15 cellular contexts compared by ENCODE assay signal in the genomic region with DNA sequence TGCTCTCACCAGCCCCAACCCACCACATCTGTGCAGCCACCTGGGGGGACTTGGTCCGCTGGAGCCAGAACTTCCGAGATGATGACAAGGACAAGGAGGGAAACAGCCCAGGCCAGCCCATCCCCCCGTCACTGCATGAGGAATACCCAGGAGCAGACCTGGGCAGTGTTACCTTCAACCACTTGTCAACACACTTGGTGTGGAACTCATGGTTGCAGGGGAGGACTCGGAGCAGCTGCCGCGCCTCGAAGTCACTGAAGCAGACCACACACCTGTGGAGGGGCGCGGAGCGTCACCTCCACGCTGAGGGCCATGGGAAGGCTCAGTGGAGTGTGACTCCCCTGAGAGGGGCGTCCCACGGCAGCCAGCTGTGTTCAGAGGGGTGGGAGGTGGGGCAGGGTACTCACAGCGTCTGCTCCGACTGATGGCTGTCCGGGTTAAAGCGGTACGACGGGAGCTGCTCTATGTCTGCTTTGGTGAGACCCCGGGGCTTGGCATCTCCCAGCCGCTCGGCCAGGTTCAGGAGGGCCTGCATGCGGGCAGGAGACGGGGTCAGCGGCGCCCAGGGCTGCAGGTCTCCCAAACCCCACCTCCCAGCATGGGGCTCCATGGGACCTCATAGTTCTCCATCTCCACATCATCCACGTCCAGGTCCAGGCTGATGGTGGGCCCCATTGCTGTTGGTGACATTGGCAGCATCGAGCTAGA. TPM values are rescaled to one million over a fixed set of nuclear protein-coding genes. Genes with fewer than 3 reads are reported as not detected.
DNase-seq lines count a peak whose midpoint lies in the region; ATAC-seq and TF ChIP-seq lines count a peak whose summit lies in the region.
"Had no signal": no experiment of that assay in that cellular context is flagged by ENCODE, and none has a peak within 500 bp of the region (broad histone marks: within the 10 kb centered on the region; RNA-seq: fewer than 3 reads in every experiment).

No MANE protein-coding gene starts in this region.

- H3K4me1 ChIP-seq in effector memory CD4-positive, alpha-beta T cell (ENCODE audit: control insufficient read depth, insufficient read depth, low read length, poor library complexity, severe bottlenecking): peaks cover 51% of the 10 kb centered on the region
- H3K4me1 ChIP-seq in thyroid gland: peaks cover 27 to 40% of the 10 kb centered on the region in 2 donors

- H3K27me3 Mint-ChIP-seq in activated naive CD4-positive, alpha-beta T cell treated with anti-CD3 and anti-CD28 coated beads, Interleukin-2, amount 50 U/mL, for 24 hours: no peaks in the 10 kb centered on the region
- H3K27me3 Mint-ChIP-seq in stimulated activated naive B cell treated with anti-CD40 and anti-IgM and Interleukin-4, amounts not matched to agents 10 μg/mL and 1 μg/mL and 100 μg/mL, for 72 hours: no peaks in the 10 kb centered on the region

- DNase-seq in activated naive CD4-positive, alpha-beta T cell treated with anti-CD3 and anti-CD28 coated beads, Interleukin-2, amount 50 U/mL, for 16 hours: no peak
- DNase-seq in NCI-H2171 treated with DMSO at 0.1 percent for 48 hours (lab: John Stamatoyannopoulos, UW) (peak; percentile 85), thyroid gland (no peak)
- no peak for DNase-seq in effector memory CD4-positive, alpha-beta T cell
- no peak for DNase-seq in stimulated activated naive B cell treated with anti-CD40 and anti-IgM and Interleukin-4, amounts not matched to agents 10 μg/mL and 1 μg/mL and 100 μg/mL, for 72 hours
- DNase-seq: glutamatergic neuron, kidney glomerular epithelial cell, MV-4-11, NCI-H2227 treated with DMSO at 0.1 percent for 48 hours, SK-N-SH, transverse colon had no signal

- peaks cover 6% of the 10 kb centered on the region for H3K36me3 Mint-ChIP-seq in activated naive CD4-positive, alpha-beta T cell treated with anti-CD3 and anti-CD28 coated beads, Interleukin-2, amount 50 U/mL, for 24 hours
- H3K36me3 Mint-ChIP-seq in stimulated activated naive B cell treated with anti-CD40 and anti-IgM and Interleukin-4, amounts not matched to agents 10 μg/mL and 1 μg/mL and 100 μg/mL, for 72 hours: peaks cover 28% of the 10 kb centered on the region in 2 donors

- TF ChIP-seq CTCF in thyroid gland (IDR thresholded peaks at IDR 0.05): no peak

- H3K4me3 Mint-ChIP-seq in activated naive CD4-positive, alpha-beta T cell treated with anti-CD3 and anti-CD28 coated beads, Interleukin-2, amount 50 U/mL, for 24 hours: peak overlapping the region; percentile 70
- H3K4me3 Mint-ChIP-seq in stimulated activated naive B cell treated with anti-CD40 and anti-IgM and Interleukin-4, amounts not matched to agents 10 μg/mL and 1 μg/mL and 100 μg/mL, for 72 hours: peak overlapping the region; percentile 63 to 77

- 80 to 90% methylated on average over 13 to 16 of the region's 28 CpGs for WGBS in thyroid gland, 2 donors

- no peaks in the 10 kb centered on the region for H3K9me3 ChIP-seq in effector memory CD4-positive, alpha-beta T cell (ENCODE audit: control insufficient read depth, low read length)
- no peaks in the 10 kb centered on the region for H3K9me3 ChIP-seq in thyroid gland
- H3K9me3 ChIP-seq: prostate gland, SK-N-SH, transverse colon had no signal

- peak overlapping the region; percentile 79 for H3K27ac Mint-ChIP-seq in activated naive CD4-positive, alpha-beta T cell treated with anti-CD3 and anti-CD28 coated beads, Interleukin-2, amount 50 U/mL, for 24 hours
- H3K27ac Mint-ChIP-seq in stimulated activated naive B cell treated with anti-CD40 and anti-IgM and Interleukin-4, amounts not matched to agents 10 μg/mL and 1 μg/mL and 100 μg/mL, for 72 hours: peak overlapping the region; percentile 93

- H3K27ac ChIP-seq in effector memory CD4-positive, alpha-beta T cell (ENCODE audit: insufficient read depth, low read length, poor library complexity, severe bottlenecking): peak overlapping the region; percentile 57
- no peak overlapping the region for H3K27ac ChIP-seq in thyroid gland
- H3K27ac ChIP-seq: prostate gland had no signal

- no peaks in the 10 kb centered on the region for H3K9me3 Mint-ChIP-seq in activated naive CD4-positive, alpha-beta T cell treated with anti-CD3 and anti-CD28 coated beads, Interleukin-2, amount 50 U/mL, for 24 hours
- H3K9me3 Mint-ChIP-seq in stimulated activated naive B cell treated with anti-CD40 and anti-IgM and Interleukin-4, amounts not matched to agents 10 μg/mL and 1 μg/mL and 100 μg/mL, for 72 hours: no peaks in the 10 kb centered on the region

- peaks cover 37% of the 10 kb centered on the region for H3K4me1 Mint-ChIP-seq in activated naive CD4-positive, alpha-beta T cell treated with anti-CD3 and anti-CD28 coated beads, Interleukin-2, amount 50 U/mL, for 24 hours
- peaks cover 36 to 43% of the 10 kb centered on the region in 2 donors for H3K4me1 Mint-ChIP-seq in stimulated activated naive B cell treated with anti-CD40 and anti-IgM and Interleukin-4, amounts not matched to agents 10 μg/mL and 1 μg/mL and 100 μg/mL, for 72 hours

- TF ChIP-seq POLR2A in thyroid gland (IDR thresholded peaks at IDR 0.05): no peak

- H3K4me3 ChIP-seq in effector memory CD4-positive, alpha-beta T cell (ENCODE audit: insufficient read depth, low read depth, low read length, poor library complexity, severe bottlenecking): no peak overlapping the region
- H3K4me3 ChIP-seq in thyroid gland (replicated peaks in 1 of 3): no peak overlapping the region
- H3K4me3 ChIP-seq: prostate gland, transverse colon had no signal

- intact Hi-C loops in thyroid gland (cut with DNase I): no loop called here

- peak; percentile 7 to 16 for ATAC-seq in stimulated activated naive B cell treated with anti-CD40 and anti-IgM and Interleukin-4, amounts not matched to agents 10 μg/mL and 1 μg/mL and 100 μg/mL, for 72 hours (replicated peaks)
- ATAC-seq in GM18907 (IDR thresholded peaks at IDR 0.05; ENCODE audit: unreplicated experiment): no peak
- no peak for ATAC-seq in GM21447 (IDR thresholded peaks at IDR 0.05; ENCODE audit: unreplicated experiment)

- peaks cover 45% of the 10 kb centered on the region for H3K36me3 ChIP-seq in effector memory CD4-positive, alpha-beta T cell (ENCODE audit: control insufficient read depth, insufficient read depth, low read length)
- peaks cover 32 to 33% of the 10 kb centered on the region in 2 donors for H3K36me3 ChIP-seq in thyroid gland

- no peaks in the 10 kb centered on the region for H3K27me3 ChIP-seq in effector memory CD4-positive, alpha-beta T cell (replicated peaks; ENCODE audit: control insufficient read depth, insufficient read depth, low read length, poor library complexity, severe bottlenecking)
- no peaks in the 10 kb centered on the region for H3K27me3 ChIP-seq in thyroid gland
- H3K27me3 ChIP-seq: transverse colon had no signal

RNA-seq across cellular contexts. Expression of a gene that starts 7.9 kb away (rescaled TPM):
- 10 to 100 TPM; 12.1 to 27.3 (median 22.4) TPM for total RNA-seq in thyroid gland

RNA-seq across cellular contexts. Expression of a gene that starts 19.9 kb away (rescaled TPM):
- total RNA-seq in thyroid gland: under 1 TPM in 1 of 4 donors, not detected in 3; 0.11 TPM

Comparison
In these comparisons a context has a peak if more than half of its experiments do, and no peak if none do; other contexts are left out.
1. ATAC-seq: peak in stimulated activated naive B cell treated with anti-CD40 and anti-IgM and Interleukin-4, amounts not matched to agents 10 μg/mL and 1 μg/mL and 100 μg/mL, for 72 hours (2 of 2); none in GM18907 (single experiment) and GM21447 (single experiment).